Comparison of ENCODE assay signal across 9 cellular contexts in the genomic region with DNA sequence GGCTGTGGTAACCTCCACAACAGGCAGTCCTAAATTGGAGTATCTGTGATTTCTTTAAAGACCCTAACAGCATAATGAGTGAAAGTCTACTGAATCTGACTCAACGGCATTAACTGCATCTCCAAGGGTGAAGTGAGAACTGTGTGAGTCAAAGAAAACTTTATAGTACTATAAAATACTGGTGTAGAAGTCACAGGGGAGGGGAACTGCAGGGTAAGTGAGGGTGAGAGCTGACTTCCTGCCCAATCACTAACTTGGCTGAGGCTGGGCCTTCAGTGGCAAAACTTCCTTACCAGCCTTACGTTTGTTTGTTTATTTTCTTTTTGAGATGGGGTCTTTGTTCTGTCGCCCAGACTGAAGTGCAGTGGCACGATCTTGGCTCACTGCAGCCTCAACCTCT.
"Had no signal": no experiment of that assay in that cellular context is flagged by ENCODE, and none has a peak within 500 bp of the region (broad histone marks: within the 10 kb centered on the region; RNA-seq: fewer than 3 reads in every experiment).

No MANE protein-coding gene starts in this region.

- H3K4me1 ChIP-seq: adrenal gland had no signal

- H3K27me3 ChIP-seq: adrenal gland had no signal

- H3K27ac ChIP-seq: adrenal gland had no signal

- H3K36me3 ChIP-seq: adrenal gland had no signal

- DNase-seq: activated CD4-positive, alpha-beta T cell treated with anti-CD3 and anti-CD28 coated beads, Interleukin-2, amount 50 U/mL, for 4 hours; activated CD4-positive, CD25-positive, alpha-beta regulatory T cell treated with anti-CD3 and anti-CD28 coated beads, Interleukin-2, amount 50 U/mL, for 72 hours; activated naive CD4-positive, alpha-beta T cell treated with anti-CD3 and anti-CD28 coated beads, Interleukin-2, amount 50 U/mL, for 16 hours; activated T-cell treated with anti-CD3 and anti-CD28 coated beads, Interleukin-2, amount 50 U/mL, for 1 hour; adrenal gland; cortex of kidney; stimulated activated CD4-positive, alpha-beta T cell treated with anti-CD3 and anti-CD28 coated beads, Interleukin-4, amount 100 ng/mL, for 1 hour; stimulated activated CD8-positive, alpha-beta memory T cell treated with anti-CD3 and anti-CD28 coated beads, Interleukin-4, amount 100 ng/mL, for 48 hours had no signal

- H3K9me3 ChIP-seq: adrenal gland had no signal

- H3K4me3 ChIP-seq: adrenal gland had no signal

- ATAC-seq: natural killer cell treated with Interleukin-12 subunit alpha and Interleukin-12 subunit beta and Interleukin-15 and Interleukin-18, amount 100 ng/mL, for 72 hours had no signal
